In the genomic region with DNA sequence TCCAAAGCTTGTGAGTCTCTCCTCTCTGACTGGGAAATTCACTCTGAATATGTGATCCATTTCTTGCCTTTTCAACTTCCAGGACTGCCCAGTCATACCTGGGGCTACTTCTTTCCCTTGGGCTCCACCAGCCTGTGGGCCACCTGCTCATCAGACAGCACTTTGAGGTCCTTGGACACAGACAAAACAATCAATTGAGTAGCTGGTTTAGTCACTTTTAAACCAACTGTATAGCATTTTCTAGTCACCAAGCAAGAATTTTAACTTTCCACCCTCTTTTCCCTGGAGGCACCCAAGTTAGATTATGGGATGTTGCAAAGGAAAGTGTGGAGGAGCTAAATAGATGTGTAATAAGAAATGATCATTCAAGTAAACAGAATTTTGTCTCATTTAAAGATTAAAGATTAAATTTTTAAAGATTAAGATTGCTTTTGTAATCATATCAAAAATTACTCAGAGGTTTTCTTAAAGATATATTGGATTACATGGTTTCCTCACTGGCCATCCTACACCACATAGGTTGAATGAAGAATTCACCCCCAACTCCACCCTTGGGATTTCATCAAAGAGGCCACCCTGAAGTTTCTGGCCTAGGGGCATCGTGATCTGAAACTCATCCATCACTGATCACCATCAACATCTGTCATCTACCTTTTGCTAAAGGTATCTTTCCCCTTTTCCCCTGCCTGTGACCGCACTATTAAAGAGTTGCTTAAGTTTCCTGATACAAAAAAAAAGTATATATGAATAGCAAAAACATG, we compare ENCODE assay signal across 25 cellular contexts.
A peak's percentile ranks its signal among the peaks of the same experiment; 100 is the strongest.
DNase-seq lines count a peak whose midpoint lies in the region; FAIRE-seq and TF ChIP-seq lines count a peak whose summit lies in the region.
"Had no signal": no experiment of that assay in that cellular context is flagged by ENCODE, and none has a peak within 500 bp of the region (broad histone marks: within the 10 kb centered on the region; RNA-seq: fewer than 3 reads in every experiment).

No MANE protein-coding gene starts in this region.

- no peak overlapping the region for H3K9ac ChIP-seq in H1 (replicated peaks in 1 of 4; ENCODE audit: extremely low read depth in 1 of 4, low read depth in 3 of 4, low read length in 3 of 4)
- H3K9ac ChIP-seq: parathyroid adenoma had no signal

- no peak overlapping the region for H4K5ac ChIP-seq in H1 (ENCODE audit: insufficient read length, low read depth, low read length)

- H3K4ac ChIP-seq in H1 (replicated peaks; ENCODE audit: insufficient read length, low read depth, low read length): no peak overlapping the region

- no peak overlapping the region for H4K8ac ChIP-seq in H1 (ENCODE audit: extremely low read depth, insufficient read depth, low read length)

- no peaks in the 10 kb centered on the region for H3K4me1 ChIP-seq in H1 (replicated peaks in 1 of 4; ENCODE audit: control insufficient read depth in 3 of 4, insufficient read depth in 4 of 4, low read length in 3 of 4)
- no peaks in the 10 kb centered on the region for H3K4me1 ChIP-seq in sigmoid colon
- H3K4me1 ChIP-seq: parathyroid adenoma, right atrium auricular region, SJCRH30, upper lobe of left lung had no signal

- H3K4me3 ChIP-seq in H1 (ENCODE audit: extremely low read depth in 1 of 4, insufficient read depth in 2 of 4, low read depth in 3 of 4, low read length in 4 of 4) (no peak overlapping the region), sigmoid colon (no peak overlapping the region)
- H3K4me3 ChIP-seq: GM23338, right atrium auricular region, SJCRH30, upper lobe of left lung had no signal

- no peak overlapping the region for H4K91ac ChIP-seq in H1 (replicated peaks; ENCODE audit: insufficient read length, low read length)

- TF ChIP-seq CTCF in H1 (IDR thresholded peaks at IDR 0.05; ENCODE audit: control extremely low read depth in 1 of 3, insufficient read depth in 1 of 3, low read depth in 1 of 3, low read length in 3 of 3) (no peak), sigmoid colon (IDR thresholded peaks at IDR 0.05) (no peak)

- no peak for FAIRE-seq in H1 (lab: Jason Lieb, UNC)
- FAIRE-seq: islet of Langerhans had no signal

- no peak overlapping the region for H2BK120ac ChIP-seq in H1 (replicated peaks; ENCODE audit: low read depth, low read length)

- H3K14ac ChIP-seq in H1 (ENCODE audit: insufficient read length): no peak overlapping the region

- POLR2A ChIA-PET in H1 (lab: Charles Lee; ENCODE audit: partially characterized antibody): no interaction called here

- 0 out of 2 replicates have a peak overlapping the region, but pooled peaks have one; percentile 57 for H2AFZ ChIP-seq in H1 (ENCODE audit: low read length)
- H2AFZ ChIP-seq: GM23338, parathyroid adenoma had no signal

- H3K79me1 ChIP-seq in H1 (ENCODE audit: low read depth, low read length): no peaks in the 10 kb centered on the region

- no peaks in the 10 kb centered on the region for H3K9me3 ChIP-seq in H1 (ENCODE audit: insufficient read depth in 2 of 2, low read depth in 1 of 2, low read length in 1 of 2)
- H3K9me3 ChIP-seq in sigmoid colon: no peaks in the 10 kb centered on the region
- H3K9me3 ChIP-seq: right atrium auricular region, SJCRH30, upper lobe of left lung had no signal

- H3K23me2 ChIP-seq in H1 (ENCODE audit: low read depth, low read length): no peaks in the 10 kb centered on the region

- H3K27ac ChIP-seq in H1 (ENCODE audit: low read depth, low read length) (no peak overlapping the region), sigmoid colon (no peak overlapping the region)
- H3K27ac ChIP-seq: C4-2B, parathyroid adenoma, right atrium auricular region, SJCRH30, upper lobe of left lung had no signal

- no peak overlapping the region for H3K23ac ChIP-seq in H1 (ENCODE audit: insufficient read length)

- H2BK5ac ChIP-seq in H1 (ENCODE audit: low read depth, low read length): no peak overlapping the region

- no peak overlapping the region for H2BK15ac ChIP-seq in H1 (ENCODE audit: low read length)

- H3K27me3 ChIP-seq in H1 (replicated peaks in 1 of 4; ENCODE audit: control insufficient read depth in 3 of 4, extremely low read depth in 1 of 4, insufficient read depth in 3 of 4, low read length in 3 of 4) (no peaks in the 10 kb centered on the region), sigmoid colon (no peaks in the 10 kb centered on the region)
- H3K27me3 ChIP-seq: right atrium auricular region, SJCRH30, upper lobe of left lung had no signal

- H2BK12ac ChIP-seq in H1 (ENCODE audit: low read depth, low read length): no peak overlapping the region

- H2AK5ac ChIP-seq in H1 (ENCODE audit: low read depth, low read length): no peak overlapping the region

- DNase-seq in EL (peak; percentile 22), LHCN-M2 (ENCODE audit: low read depth) (peak; percentile 36), H1 (ENCODE audit: low read depth in 1 of 2, low spot score in 2 of 2) (no peak), kidney tubule cell (ENCODE audit: low spot score) (peak; percentile 88), sigmoid colon (no peak), NCI-H2171 (lab: John Stamatoyannopoulos, UW) (no peak)
- DNase-seq in stimulated activated naive CD4-positive, alpha-beta T cell treated with Interleukin-2 at 50 U/mL for 16 hours (lab: John Stamatoyannopoulos, UW): no peak
- no peak for DNase-seq in activated CD4-positive, alpha-beta T cell treated with anti-CD3 and anti-CD28 coated beads for 4 hours
- DNase-seq: activated naive CD4-positive, alpha-beta T cell treated with anti-CD3 and anti-CD28 coated beads, Interleukin-2, amount 10 ng/mL, durations not matched to agents 7 days and 5 days; amygdala; COR-L47; head of caudate nucleus; KBM-7; MM.1S; NCI-H1930; NCI-H524 treated with DMSO at 0.1 percent for 48 hours; NK-92 treated with Interleukin-12 subunit alpha and Interleukin-12 subunit beta, amount 100 ng/mL, for 24 hours; SJCRH30; SW 1271; upper lobe of left lung had no signal

- no peak overlapping the region for H3K56ac ChIP-seq in H1 (replicated peaks; ENCODE audit: insufficient read length, low read depth, low read length)

- TF ChIP-seq POLR2A in H1 (IDR thresholded peaks at IDR 0.05; ENCODE audit: control extremely low read depth in 1 of 2, low read depth in 2 of 2, low read length in 2 of 2) (no peak), sigmoid colon (IDR thresholded peaks at IDR 0.05) (no peak)

- intact Hi-C loops in sigmoid colon (cut with DNase I): no loop called here

- no peak overlapping the region for H3K18ac ChIP-seq in H1 (ENCODE audit: extremely low read depth, low read length)

- WGBS in H1 (ENCODE audit: extremely low coverage in 1 of 2, insufficient coverage in 1 of 2, insufficient read length in 1 of 2, insufficient replicate concordance in 2 of 2, low coverage in 1 of 2, low lambda C conversion rate in 2 of 2, missing lambda C conversion rate in 1 of 2), 2 experiments: 80% methylated on average over 2 of the region's 2 CpGs; no CpG with 5 or more reads in 1 of the 2 experiments
- 81 to 90% methylated on average over 2 of the region's 2 CpGs for WGBS in sigmoid colon, 2 donors

- CTCF ChIA-PET in H1 (lab: Charles Lee; ENCODE audit: partially characterized antibody): interaction anchor here (0.5 kb wide), 1 partner anchor 147 kb away, joined by 3 read pairs; no protein-coding TSS in a partner anchor

- H4K20me1 ChIP-seq in H1 (replicated peaks in 1 of 2; ENCODE audit: control insufficient read depth in 1 of 2, insufficient read depth in 2 of 2, low read length in 2 of 2): no peaks in the 10 kb centered on the region

- no peak overlapping the region for H3K4me2 ChIP-seq in H1 (ENCODE audit: insufficient read depth in 1 of 2, low read depth in 2 of 2, low read length in 2 of 2)
- H3K4me2 ChIP-seq: GM23338 had no signal

- H2BK20ac ChIP-seq in H1 (ENCODE audit: low read length): no peak overlapping the region

- TF ChIP-seq EP300 in H1 (IDR thresholded peaks at IDR 0.05; ENCODE audit: borderline replicate concordance in 1 of 2, low read depth in 2 of 2, low read length in 2 of 2) (no peak), sigmoid colon (IDR thresholded peaks at IDR 0.05) (no peak)

- TF ChIP-seq RAD21 in H1 (IDR thresholded peaks at IDR 0.05 in 1 of 2, conservative IDR thresholded peaks at IDR 0.05 in 1 of 2; ENCODE audit: low read depth in 2 of 2, low read length in 2 of 2): no peak

- H3K79me2 ChIP-seq in H1 (ENCODE audit: control insufficient read depth in 1 of 2, insufficient read depth in 2 of 2, low read length in 2 of 2): no peaks in the 10 kb centered on the region
- H3K79me2 ChIP-seq: parathyroid adenoma had no signal

- H3K36me3 ChIP-seq in H1 (ENCODE audit: control insufficient read depth in 2 of 4, insufficient read depth in 4 of 4, low read length in 3 of 4): no peaks in the 10 kb centered on the region
- H3K36me3 ChIP-seq in sigmoid colon: no peaks in the 10 kb centered on the region
- H3K36me3 ChIP-seq: right atrium auricular region, SJCRH30, upper lobe of left lung had no signal

TF ChIP-seq in H1, 55 proteins besides CTCF, POLR2A, EP300 and RAD21:
- TF ChIP-seq BCL11A (IDR thresholded peaks at IDR 0.05; ENCODE audit: low read depth in 2 of 2, low read length in 2 of 2): no peak
- TF ChIP-seq CREB1 (IDR thresholded peaks at IDR 0.05): no peak
- TF ChIP-seq RFX5 (IDR thresholded peaks at IDR 0.05; ENCODE audit: borderline replicate concordance, low read depth, low read length): no peak
- TF ChIP-seq, protein P1, sequence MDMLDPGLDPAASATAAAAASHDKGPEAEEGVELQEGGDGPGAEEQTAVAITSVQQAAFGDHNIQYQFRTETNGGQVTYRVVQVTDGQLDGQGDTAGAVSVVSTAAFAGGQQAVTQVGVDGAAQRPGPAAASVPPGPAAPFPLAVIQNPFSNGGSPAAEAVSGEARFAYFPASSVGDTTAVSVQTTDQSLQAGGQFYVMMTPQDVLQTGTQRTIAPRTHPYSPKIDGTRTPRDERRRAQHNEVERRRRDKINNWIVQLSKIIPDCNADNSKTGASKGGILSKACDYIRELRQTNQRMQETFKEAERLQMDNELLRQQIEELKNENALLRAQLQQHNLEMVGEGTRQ (IDR thresholded peaks at IDR 0.05; ENCODE audit: low read length): no peak
- TF ChIP-seq RNF2 (IDR thresholded peaks at IDR 0.05; ENCODE audit: borderline replicate concordance, low read depth, low read length, missing control alignments, poor library complexity, severe bottlenecking): no peak
- no peak for TF ChIP-seq NANOG (IDR thresholded peaks at IDR 0.05; ENCODE audit: insufficient read depth, low read depth, low read length, poor library complexity, severe bottlenecking)
- no peak for TF ChIP-seq SIN3A (conservative IDR thresholded peaks at IDR 0.05 in 1 of 2, IDR thresholded peaks at IDR 0.05 in 1 of 2; ENCODE audit: low read depth in 1 of 2, low read length in 2 of 2)
- TF ChIP-seq TCF12 (IDR thresholded peaks at IDR 0.05; ENCODE audit: low read depth, low read length): no peak
- TF ChIP-seq CHD2 (IDR thresholded peaks at IDR 0.05; ENCODE audit: low read length): no peak
- no peak for TF ChIP-seq SIRT6 (IDR thresholded peaks at IDR 0.05; ENCODE audit: low read length)
- TF ChIP-seq KDM4A (IDR thresholded peaks at IDR 0.05; ENCODE audit: low read depth, low read length, severe bottlenecking): no peak

Comparison
In these comparisons a context has a peak if more than half of its experiments do, and no peak if none do; other contexts are left out.
1. DNase-seq: peak in EL (single experiment), LHCN-M2 (single experiment) and kidney tubule cell (single experiment); none in H1 (0 of 2), sigmoid colon (single experiment), stimulated activated naive CD4-positive, alpha-beta T cell treated with Interleukin-2 at 50 U/mL for 16 hours (single experiment), activated CD4-positive, alpha-beta T cell treated with anti-CD3 and anti-CD28 coated beads for 4 hours (0 of 2) and NCI-H2171 (single experiment).